8 cellular contexts compared by ENCODE assay signal in the genomic region with DNA sequence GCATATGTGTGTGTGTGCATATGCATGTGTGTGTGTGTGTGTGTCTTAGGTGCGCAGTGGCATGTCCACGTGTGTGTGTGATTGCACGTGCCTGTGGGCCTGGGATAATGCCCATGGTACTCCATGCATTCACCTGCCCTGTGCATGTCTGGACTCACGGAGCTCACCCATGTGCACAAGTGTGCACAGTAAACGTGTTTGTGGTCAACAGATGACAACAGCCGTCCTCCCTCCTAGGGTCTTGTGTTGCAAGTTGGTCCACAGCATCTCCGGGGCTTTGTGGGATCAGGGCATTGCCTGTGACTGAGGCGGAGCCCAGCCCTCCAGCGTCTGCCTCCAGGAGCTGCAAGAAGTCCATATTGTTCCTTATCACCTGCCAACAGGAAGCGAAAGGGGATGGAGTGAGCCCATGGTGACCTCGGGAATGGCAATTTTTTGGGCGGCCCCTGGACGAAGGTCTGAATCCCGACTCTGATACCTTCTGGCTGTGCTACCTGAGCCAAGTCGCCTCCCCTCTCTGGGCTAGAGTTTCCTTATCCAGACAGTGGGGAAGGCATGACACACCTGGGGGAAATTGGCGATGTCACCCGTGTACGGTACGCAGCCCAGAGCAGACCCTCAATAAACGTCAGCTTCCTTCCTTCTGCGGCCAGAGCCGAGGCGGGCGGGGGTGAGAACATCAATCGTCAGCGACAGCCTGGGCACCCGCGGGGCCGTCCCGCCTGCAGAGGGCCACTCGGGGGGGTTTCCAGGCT. TPM values are rescaled to one million over a fixed set of nuclear protein-coding genes. Genes with fewer than 3 reads are reported as not detected.
A peak's percentile ranks its signal among the peaks of the same experiment; 100 is the strongest.
DNase-seq lines count a peak whose midpoint lies in the region; ATAC-seq and FAIRE-seq lines count a peak whose summit lies in the region.

No MANE protein-coding gene starts in this region.

- peaks cover 33% of the 10 kb centered on the region for H3K4me1 Mint-ChIP-seq in T-helper 2 cell treated with Interferon-gamma antibody and Interleukin-4, amounts not matched to agents 5 μg/mL and 100 μg/mL, for 36 hours (ENCODE audit: low read depth)
- H3K4me1 Mint-ChIP-seq in central memory CD8-positive, alpha-beta T cell, result peaks cover 83% of the 10 kb centered on the region

- FAIRE-seq in frontal cortex (lab: Jason Lieb, UNC), result no peak

- H3K9me3 Mint-ChIP-seq in T-helper 2 cell treated with Interferon-gamma antibody and Interleukin-4, amounts not matched to agents 5 μg/mL and 100 μg/mL, for 36 hours, result peaks cover 10% of the 10 kb centered on the region
- H3K9me3 Mint-ChIP-seq in central memory CD8-positive, alpha-beta T cell, result no peaks in the 10 kb centered on the region

- H3K27ac Mint-ChIP-seq in T-helper 2 cell treated with Interferon-gamma antibody and Interleukin-4, amounts not matched to agents 5 μg/mL and 100 μg/mL, for 36 hours, result peak overlapping the region; percentile 35
- peak overlapping the region; percentile 96 for H3K27ac Mint-ChIP-seq in central memory CD8-positive, alpha-beta T cell (ENCODE audit: low read depth)

- no peaks in the 10 kb centered on the region for H3K27me3 Mint-ChIP-seq in T-helper 2 cell treated with Interferon-gamma antibody and Interleukin-4, amounts not matched to agents 5 μg/mL and 100 μg/mL, for 36 hours (ENCODE audit: low read depth)
- no peaks in the 10 kb centered on the region for H3K27me3 Mint-ChIP-seq in central memory CD8-positive, alpha-beta T cell

- H3K4me3 Mint-ChIP-seq in T-helper 2 cell treated with Interferon-gamma antibody and Interleukin-4, amounts not matched to agents 5 μg/mL and 100 μg/mL, for 36 hours, result peak overlapping the region; percentile 40
- peak overlapping the region; percentile 78 for H3K4me3 Mint-ChIP-seq in central memory CD8-positive, alpha-beta T cell

- H3K36me3 Mint-ChIP-seq in T-helper 2 cell treated with Interferon-gamma antibody and Interleukin-4, amounts not matched to agents 5 μg/mL and 100 μg/mL, for 36 hours (ENCODE audit: low read depth), result peaks cover 59% of the 10 kb centered on the region
- H3K36me3 Mint-ChIP-seq in central memory CD8-positive, alpha-beta T cell (ENCODE audit: insufficient read depth), result peaks cover 49% of the 10 kb centered on the region

- peak; percentile 65 for DNase-seq in T-helper 2 cell treated with Interferon-gamma antibody and Interleukin-4, amounts not matched to agents 5 μg/mL and 100 μg/mL, for 36 hours (ENCODE audit: low spot score)
- peak; percentile 77 to 93 for DNase-seq in central memory CD8-positive, alpha-beta T cell (ENCODE audit: low spot score in 2 of 2)
- peak; percentile 80 to 87 for DNase-seq in stimulated activated CD8-positive, alpha-beta memory T cell treated with anti-CD3 and anti-CD28 coated beads, Interleukin-2, amount 100 ng/mL, for 48 hours (ENCODE audit: low read depth in 2 of 2)
- DNase-seq in SKM-1 treated with dmso at 0.1 percent for 144 hours (lab: John Stamatoyannopoulos, UW; ENCODE audit: unreplicated experiment), result no peak
- no peak for DNase-seq in frontal cortex (ENCODE audit: low spot score in 2 of 2)
- no peak for DNase-seq in SIG-M5 treated with dmso at 0.1 percent for 504 hours (lab: John Stamatoyannopoulos, UW; ENCODE audit: unreplicated experiment)
- no peak for DNase-seq in HK-2 (ENCODE audit: unreplicated experiment)

- peak; percentile 53 for ATAC-seq in GM21576 (IDR thresholded peaks at IDR 0.05; ENCODE audit: unreplicated experiment)
- peak; percentile 75 for ATAC-seq in central memory CD8-positive, alpha-beta T cell (replicated peaks; ENCODE audit: extremely low read depth, poor library complexity, severe bottlenecking)

RNA-seq across cellular contexts. Expression of a gene that starts 47.6 kb away (rescaled TPM):
- 0.41 TPM for total RNA-seq in frontal cortex

Comparison
In these comparisons a context has a peak if more than half of its experiments do, and no peak if none do; other contexts are left out.
1. DNase-seq: peak in T-helper 2 cell treated with Interferon-gamma antibody and Interleukin-4, amounts not matched to agents 5 μg/mL and 100 μg/mL, for 36 hours (single experiment), central memory CD8-positive, alpha-beta T cell (2 of 2) and stimulated activated CD8-positive, alpha-beta memory T cell treated with anti-CD3 and anti-CD28 coated beads, Interleukin-2, amount 100 ng/mL, for 48 hours (2 of 2); none in SKM-1 treated with dmso at 0.1 percent for 144 hours (single experiment), frontal cortex (0 of 2), SIG-M5 treated with dmso at 0.1 percent for 504 hours (single experiment) and HK-2 (single experiment).